Comparison of ENCODE assay signal across 18 cellular contexts in genomic region chr2:100881629-100882028, GRCh38.
A peak's percentile ranks its signal among the peaks of the same experiment; 100 is the strongest.
DNase-seq lines count a peak whose midpoint lies in the region; ATAC-seq, FAIRE-seq and TF ChIP-seq lines count a peak whose summit lies in the region.
"Had no signal": no experiment of that assay in that cellular context is flagged by ENCODE, and none has a peak within 500 bp of the region (broad histone marks: within the 10 kb centered on the region; RNA-seq: fewer than 3 reads in every experiment).

No MANE protein-coding gene starts in this region.

- no peak overlapping the region for H3K4me2 ChIP-seq in PC-3 (ENCODE audit: low read length)
- H3K4me2 ChIP-seq in endothelial cell of umbilical vein (ENCODE audit: insufficient read depth, low read length): no peak overlapping the region
- no peak overlapping the region for H3K4me2 ChIP-seq in neural progenitor cell
- no peak overlapping the region for H3K4me2 ChIP-seq in mesendoderm (ENCODE audit: low read length)

- ATAC-seq in PC-3 (no peak), right cardiac atrium (no peak)

- no peaks in the 10 kb centered on the region for H3K79me1 ChIP-seq in mesendoderm (ENCODE audit: low read length)

- H3K4me3 ChIP-seq in PC-3 (ENCODE audit: low read length): no peak overlapping the region
- H3K4me3 ChIP-seq in endothelial cell of umbilical vein (replicated peaks in 1 of 3; ENCODE audit: insufficient read depth in 1 of 3, low read depth in 1 of 3, low read length in 3 of 3): no peak overlapping the region
- no peak overlapping the region for H3K4me3 ChIP-seq in neural progenitor cell
- H3K4me3 ChIP-seq in stomach: no peak overlapping the region
- no peak overlapping the region for H3K4me3 ChIP-seq in right cardiac atrium (ENCODE audit: low read length)
- no peak overlapping the region for H3K4me3 ChIP-seq in small intestine (ENCODE audit: low read depth in 1 of 2, low read length in 2 of 2)
- H3K4me3 ChIP-seq in mesendoderm (ENCODE audit: low read length): no peak overlapping the region
- H3K4me3 ChIP-seq: GM23248, SJCRH30 had no signal

- H3K36me3 Mint-ChIP-seq in neural progenitor cell: no peaks in the 10 kb centered on the region

- no peak for FAIRE-seq in endothelial cell of umbilical vein (lab: Jason Lieb, UNC)
- no peak for FAIRE-seq in small intestine (lab: Jason Lieb, UNC)
- FAIRE-seq: GM19239 had no signal

- peaks cover 36% of the 10 kb centered on the region for H3K4me1 ChIP-seq in PC-3 (ENCODE audit: insufficient read depth, low read length)
- peaks cover 83% of the 10 kb centered on the region for H3K4me1 ChIP-seq in endothelial cell of umbilical vein (ENCODE audit: control insufficient read depth, extremely low read depth, insufficient read depth, low read length)
- H3K4me1 ChIP-seq in neural progenitor cell: peaks cover 6% of the 10 kb centered on the region
- peaks cover 38 to 85% (median 55%) of the 10 kb centered on the region in 4 donors for H3K4me1 ChIP-seq in stomach
- peaks cover 11% of the 10 kb centered on the region for H3K4me1 ChIP-seq in right cardiac atrium (ENCODE audit: control insufficient read depth, insufficient read depth, low read length)
- peaks cover 4% of the 10 kb centered on the region in 2 donors for H3K4me1 ChIP-seq in small intestine (ENCODE audit: control insufficient read depth in 2 of 2, insufficient read depth in 1 of 2, low read depth in 1 of 2, low read length in 1 of 2)
- H3K4me1 ChIP-seq in mesendoderm (ENCODE audit: control insufficient read depth, low read depth, low read length): no peaks in the 10 kb centered on the region
- H3K4me1 ChIP-seq: SJCRH30 had no signal

- DNase-seq in DMS53 treated with DMSO at 0.1 percent for 48 hours (lab: John Stamatoyannopoulos, UW; ENCODE audit: unreplicated experiment) (peak; percentile 49), PC-3 (no peak), endothelial cell of umbilical vein (ENCODE audit: low read depth, low spot score) (no peak), neural progenitor cell (ENCODE audit: low spot score) (no peak), stomach (no peak), right cardiac atrium (no peak), small intestine (no peak), mesendoderm (no peak)
- DNase-seq: C1 segment of cervical spinal cord, GF-D8, GM23248, KBM-7, NCI-H1417 treated with DMSO at 0.1 percent for 48 hours, NCI-H1930, NCI-H226, NCI-H524, SJCRH30 had no signal

- H3K18ac ChIP-seq in mesendoderm (ENCODE audit: low read length): no peak overlapping the region

- H3K79me2 ChIP-seq in PC-3 (ENCODE audit: low read length) (peaks cover 76% of the 10 kb centered on the region), endothelial cell of umbilical vein (ENCODE audit: control insufficient read depth, insufficient read depth, low read length) (peaks cover 10% of the 10 kb centered on the region), neural progenitor cell (ENCODE audit: low read depth) (no peaks in the 10 kb centered on the region), mesendoderm (ENCODE audit: control insufficient read depth, insufficient read depth, low read length) (no peaks in the 10 kb centered on the region)

- H2AK5ac ChIP-seq in mesendoderm (ENCODE audit: low read length): no peak overlapping the region

- H3K27me3 ChIP-seq in PC-3 (ENCODE audit: low read length) (no peaks in the 10 kb centered on the region), endothelial cell of umbilical vein (ENCODE audit: control insufficient read depth in 2 of 2, insufficient read depth in 2 of 2, low read length in 2 of 2) (no peaks in the 10 kb centered on the region), neural progenitor cell (no peaks in the 10 kb centered on the region), stomach (no peaks in the 10 kb centered on the region), right cardiac atrium (ENCODE audit: control insufficient read depth, insufficient read depth) (no peaks in the 10 kb centered on the region), small intestine (ENCODE audit: control insufficient read depth in 2 of 2, insufficient read depth in 2 of 2, low read length in 2 of 2) (no peaks in the 10 kb centered on the region), mesendoderm (ENCODE audit: insufficient read depth, low read length, poor library complexity) (no peaks in the 10 kb centered on the region)

- no peak overlapping the region for H3K4me3 Mint-ChIP-seq in neural progenitor cell

- H2BK5ac ChIP-seq in mesendoderm (ENCODE audit: low read length): no peak overlapping the region

- H2AFZ ChIP-seq in PC-3 (ENCODE audit: low read length) (no peak overlapping the region), endothelial cell of umbilical vein (ENCODE audit: low read depth, low read length) (no peak overlapping the region), neural progenitor cell (replicated peaks) (no peak overlapping the region)
- H2AFZ ChIP-seq: GM23248 had no signal

- H3K9me1 ChIP-seq in endothelial cell of umbilical vein (replicated peaks; ENCODE audit: control insufficient read depth, extremely low read depth, insufficient read depth, low read length): no peaks in the 10 kb centered on the region

- CTCF ChIA-PET in PC-3 (lab: Charles Lee): no interaction called here
- CTCF ChIA-PET in endothelial cell of umbilical vein (lab: Charles Lee): interaction anchor here (1.2 to 3.3 kb wide), 3 partner anchors 14 to 43 kb away, joined by 4 to 11 read pairs (median 5); no protein-coding TSS in a partner anchor

- H3K36me3 ChIP-seq in PC-3 (ENCODE audit: low read depth, low read length) (peaks cover 8% of the 10 kb centered on the region; the same call in 1 of the 2 replicates), endothelial cell of umbilical vein (ENCODE audit: control insufficient read depth in 2 of 2, extremely low read depth in 1 of 2, insufficient read depth in 2 of 2, low read length in 2 of 2) (no peaks in the 10 kb centered on the region), neural progenitor cell (no peaks in the 10 kb centered on the region), stomach (no peaks in the 10 kb centered on the region), small intestine (ENCODE audit: control insufficient read depth in 2 of 2, insufficient read depth in 2 of 2, low read length in 2 of 2) (no peaks in the 10 kb centered on the region), mesendoderm (ENCODE audit: control insufficient read depth, insufficient read depth, low read length) (no peaks in the 10 kb centered on the region)
- H3K36me3 ChIP-seq: SJCRH30 had no signal

- TF ChIP-seq EP300 in stomach (IDR thresholded peaks at IDR 0.05): no peak

- H3K9ac ChIP-seq in PC-3 (ENCODE audit: low read length): no peak overlapping the region
- H3K9ac ChIP-seq in endothelial cell of umbilical vein (replicated peaks; ENCODE audit: extremely low read depth, insufficient read depth, low read length): no peak overlapping the region
- no peak overlapping the region for H3K9ac ChIP-seq in neural progenitor cell
- no peak overlapping the region for H3K9ac ChIP-seq in mesendoderm (ENCODE audit: low read length)
- H3K9ac ChIP-seq: GM23248 had no signal

- H3K9me3 ChIP-seq in PC-3 (ENCODE audit: low read length) (no peaks in the 10 kb centered on the region), endothelial cell of umbilical vein (replicated peaks; ENCODE audit: control insufficient read depth, insufficient read depth, low read length) (no peaks in the 10 kb centered on the region), neural progenitor cell (ENCODE audit: low read depth) (no peaks in the 10 kb centered on the region), stomach (no peaks in the 10 kb centered on the region), right cardiac atrium (ENCODE audit: control insufficient read depth, low read length) (no peaks in the 10 kb centered on the region), small intestine (ENCODE audit: control insufficient read depth, low read depth) (no peaks in the 10 kb centered on the region)
- H3K9me3 ChIP-seq: SJCRH30 had no signal

- H3K4me1 Mint-ChIP-seq in neural progenitor cell: peaks cover 6% of the 10 kb centered on the region

- H3K9me3 Mint-ChIP-seq in neural progenitor cell: no peaks in the 10 kb centered on the region

- no peak overlapping the region for H4K8ac ChIP-seq in mesendoderm (ENCODE audit: low read depth, low read length)

- no peak overlapping the region for H2BK15ac ChIP-seq in mesendoderm (replicated peaks; ENCODE audit: low read depth)

- dilution Hi-C loops in endothelial cell of umbilical vein (cut with MboI; ENCODE audit: extremely low pct_ligation_motif_present, low sequenced_read_pairs): no loop called here

- H4K20me1 ChIP-seq in PC-3 (ENCODE audit: low read length) (no peaks in the 10 kb centered on the region), endothelial cell of umbilical vein (replicated peaks; ENCODE audit: control insufficient read depth, extremely low read depth, insufficient read depth, low read length) (no peaks in the 10 kb centered on the region), neural progenitor cell (ENCODE audit: low read depth) (no peaks in the 10 kb centered on the region)

- H3K27ac Mint-ChIP-seq in neural progenitor cell: peak overlapping the region; percentile 88

- TF ChIP-seq CTCF in PC-3 (conservative IDR thresholded peaks at IDR 0.05; ENCODE audit: low read depth, low read length): no peak
- TF ChIP-seq CTCF in endothelial cell of umbilical vein (IDR thresholded peaks at IDR 0.05; ENCODE audit: extremely low read depth in 1 of 2, insufficient read depth in 1 of 2, low read depth in 1 of 2, low read length in 2 of 2): no peak
- no peak for TF ChIP-seq CTCF in neural progenitor cell (IDR thresholded peaks at IDR 0.05)
- no peak for TF ChIP-seq CTCF in stomach (IDR thresholded peaks at IDR 0.05)

- no peak overlapping the region for H2BK120ac ChIP-seq in mesendoderm (ENCODE audit: low read depth, low read length)

- H3F3A ChIP-seq in PC-3 (ENCODE audit: low read length, unreplicated experiment) (no peaks in the 10 kb centered on the region), neural progenitor cell (ENCODE audit: low read depth) (no peaks in the 10 kb centered on the region)

- TF ChIP-seq POLR2A in endothelial cell of umbilical vein (IDR thresholded peaks at IDR 0.05; ENCODE audit: low read depth, low read length) (no peak), stomach (IDR thresholded peaks at IDR 0.05) (no peak)

- H3K27ac ChIP-seq in PC-3 (ENCODE audit: low read length) (peak overlapping the region; percentile 97), endothelial cell of umbilical vein (ENCODE audit: insufficient read depth, low read depth, low read length) (peak overlapping the region; percentile 90), neural progenitor cell (no peak overlapping the region), stomach (no peak overlapping the region), right cardiac atrium (ENCODE audit: low read length) (no peak overlapping the region), small intestine (ENCODE audit: low read depth in 1 of 2, low read length in 1 of 2) (no peak overlapping the region), mesendoderm (ENCODE audit: low read depth, low read length) (no peak overlapping the region)
- H3K27ac ChIP-seq: GM23248, SJCRH30 had no signal

- WGBS in stomach, 5 donors: 45 to 69% (median 58%) methylated on average over 9 of the region's 9 CpGs
- 55% methylated on average over 9 of the region's 9 CpGs for WGBS in right cardiac atrium
- 53 to 68% (median 60%) methylated on average over 9 of the region's 9 CpGs for WGBS in small intestine, 3 donors
- no CpG with 5 or more reads among the region's 9 CpGs for WGBS in mesendoderm (ENCODE audit: extremely low coverage, insufficient coverage, low lambda C conversion rate)

- no peak overlapping the region for H3K23ac ChIP-seq in mesendoderm (ENCODE audit: low read length)

- BruUV-seq in PC-3 (replicated peaks; lab: Mats Ljungman, UMichigan) (no TSS peak), endothelial cell of umbilical vein (replicated peaks; lab: Mats Ljungman, UMichigan) (no TSS peak)

- no peak overlapping the region for H4K5ac ChIP-seq in mesendoderm (ENCODE audit: low read length)

- no peak overlapping the region for H3K56ac ChIP-seq in mesendoderm (ENCODE audit: low read length)

- intact Hi-C loops in PC-3 (cut with micrococcal nuclease): no loop called here
- intact Hi-C loops in endothelial cell of umbilical vein (cut with micrococcal nuclease): loop anchor here (2.0 kb wide), 1 partner anchor 63 kb away; no protein-coding TSS in a partner anchor
- intact Hi-C loops in stomach (cut with DNase I; ENCODE audit: low total_unique reads): loop anchor here (10.0 kb wide), 1 partner anchor 47 kb away; no protein-coding TSS in a partner anchor
- intact Hi-C loops in right cardiac atrium (cut with DNase I): no loop called here

- H3K4ac ChIP-seq in mesendoderm (ENCODE audit: low read depth, low read length): no peak overlapping the region

- H3K27me3 Mint-ChIP-seq in neural progenitor cell (ENCODE audit: insufficient read depth, low read depth): peaks cover 15% of the 10 kb centered on the region

- no peaks in the 10 kb centered on the region for H3K9me2 ChIP-seq in PC-3 (replicated peaks; ENCODE audit: low read length)

- POLR2A ChIA-PET in PC-3 (lab: Charles Lee; ENCODE audit: unreplicated experiment): no interaction called here
- POLR2A ChIA-PET in endothelial cell of umbilical vein (lab: Charles Lee): no interaction called here

Comparison
In these comparisons a context has a peak if more than half of its experiments do, and no peak if none do; other contexts are left out.
1. H3K27ac ChIP-seq: peak in PC-3 (single experiment) and endothelial cell of umbilical vein (single experiment); none in neural progenitor cell (single experiment), stomach (0 of 5), right cardiac atrium (single experiment), small intestine (0 of 2) and mesendoderm (single experiment).
2. intact Hi-C loops: an anchor here in endothelial cell of umbilical vein (2.0 kb wide) and stomach (10.0 kb wide); none called in PC-3 and right cardiac atrium.